In genomic region chrX:136766785-136767103, GRCh38 we compare ENCODE assay signal across 8 cellular contexts. TPM values are rescaled to one million over a fixed set of nuclear protein-coding genes. Genes with fewer than 3 reads are reported as not detected.
DNase-seq lines count a peak whose midpoint lies in the region; ATAC-seq and TF ChIP-seq lines count a peak whose summit lies in the region.

No MANE protein-coding gene starts in this region.

- TF ChIP-seq CTCF in kidney epithelial cell (IDR thresholded peaks at IDR 0.05; ENCODE audit: insufficient read depth, low read length, poor library complexity, severe bottlenecking) = no peak
- TF ChIP-seq CTCF in tibial nerve (IDR thresholded peaks at IDR 0.05) = no peak

- ATAC-seq in GM18861 (IDR thresholded peaks at IDR 0.05; ENCODE audit: unreplicated experiment) = no peak
- ATAC-seq in GM19328 (IDR thresholded peaks at IDR 0.05; ENCODE audit: unreplicated experiment) = no peak
- no peak for ATAC-seq in HG03469 (IDR thresholded peaks at IDR 0.05; ENCODE audit: unreplicated experiment)

- H3K27ac Mint-ChIP-seq in activated CD4-positive, alpha-beta T cell treated with anti-CD3 and anti-CD28 coated beads, Interleukin-2, amount 10 ng/mL, durations not matched to agents 7 days and 5 days = peak overlapping the region; percentile 72

- no peak for TF ChIP-seq EP300 in tibial nerve (IDR thresholded peaks at IDR 0.05)

- no peaks in the 10 kb centered on the region for H3K36me3 ChIP-seq in kidney epithelial cell (ENCODE audit: control insufficient read depth, insufficient read depth, low read length)
- no peaks in the 10 kb centered on the region for H3K36me3 ChIP-seq in tibial nerve

- H3K4me3 ChIP-seq in kidney epithelial cell (ENCODE audit: low read depth, low read length) = peak overlapping the region; percentile 50
- H3K4me3 ChIP-seq in tibial nerve = peak overlapping the region; percentile 53 to 65 (median 60)

- DNase-seq in activated CD4-positive, alpha-beta T cell treated with anti-CD3 and anti-CD28 coated beads, Interleukin-2, amount 10 ng/mL, durations not matched to agents 7 days and 5 days = no peak
- no peak for DNase-seq in activated CD4-positive, alpha-beta T cell treated with anti-CD3 and anti-CD28 coated beads for 4 hours
- no peak for DNase-seq in kidney epithelial cell (ENCODE audit: low read depth)
- no peak for DNase-seq in tibial nerve (ENCODE audit: low spot score in 2 of 2)

- peak overlapping the region; percentile 70 for H3K4me3 Mint-ChIP-seq in activated CD4-positive, alpha-beta T cell treated with anti-CD3 and anti-CD28 coated beads, Interleukin-2, amount 10 ng/mL, durations not matched to agents 7 days and 5 days

- CTCF ChIA-PET in activated CD4-positive, alpha-beta T cell treated with anti-CD3 and anti-CD28 coated beads, Interleukin-2, amount 10 ng/mL, durations not matched to agents 7 days and 5 days (lab: Charles Lee) = interaction anchor here (1.2 to 3.1 kb wide), 3 partner anchors 14 to 114 kb away, joined by 4 to 15 read pairs (median 6); partner anchors contain the start of gene RBMX

- no peaks in the 10 kb centered on the region for H3K27me3 Mint-ChIP-seq in activated CD4-positive, alpha-beta T cell treated with anti-CD3 and anti-CD28 coated beads, Interleukin-2, amount 10 ng/mL, durations not matched to agents 7 days and 5 days

- H3K27ac ChIP-seq in adipose tissue (ENCODE audit: low read depth, low read length) = peak overlapping the region; percentile 42
- peak overlapping the region; percentile 78 to 96 (median 88) for H3K27ac ChIP-seq in tibial nerve

- H3K9me3 ChIP-seq in tibial nerve = no peaks in the 10 kb centered on the region

- peaks cover 72% of the 10 kb centered on the region for H3K4me1 Mint-ChIP-seq in activated CD4-positive, alpha-beta T cell treated with anti-CD3 and anti-CD28 coated beads, Interleukin-2, amount 10 ng/mL, durations not matched to agents 7 days and 5 days

- POLR2A ChIA-PET in activated CD4-positive, alpha-beta T cell treated with anti-CD3 and anti-CD28 coated beads, Interleukin-2, amount 10 ng/mL, durations not matched to agents 7 days and 5 days (lab: Charles Lee) = no interaction called here

- H3K27me3 ChIP-seq in kidney epithelial cell (ENCODE audit: control insufficient read depth, insufficient read depth, low read length) (no peaks in the 10 kb centered on the region), tibial nerve (no peaks in the 10 kb centered on the region)

- no peak for TF ChIP-seq POLR2A in tibial nerve (IDR thresholded peaks at IDR 0.05)

- peaks cover 28% of the 10 kb centered on the region for H3K36me3 Mint-ChIP-seq in activated CD4-positive, alpha-beta T cell treated with anti-CD3 and anti-CD28 coated beads, Interleukin-2, amount 10 ng/mL, durations not matched to agents 7 days and 5 days (ENCODE audit: low read depth)

- WGBS in adipose tissue, 3 donors = 3 to 25% (median 7%) methylated on average over 7 to 19 of the region's 19 CpGs
- WGBS in tibial nerve, 2 donors = 0 to 30% methylated on average over 1 to 19 of the region's 19 CpGs

- H3K4me1 ChIP-seq in tibial nerve = peaks cover 0 to 13% (median 0%) of the 10 kb centered on the region in 4 donors

- no peaks in the 10 kb centered on the region for H3K9me3 Mint-ChIP-seq in activated CD4-positive, alpha-beta T cell treated with anti-CD3 and anti-CD28 coated beads, Interleukin-2, amount 10 ng/mL, durations not matched to agents 7 days and 5 days

RNA-seq across cellular contexts. Expression of gene ARHGEF6, which starts 14.0 kb away (rescaled TPM):
- total RNA-seq in activated CD4-positive, alpha-beta T cell treated with anti-CD3 and anti-CD28 coated beads, Interleukin-2, amount 10 ng/mL, durations not matched to agents 7 days and 5 days = 100 to 1,000 TPM in 1 of 2 experiments, 10 to 100 TPM in 1; 97.2 to 122 TPM
- polyA plus RNA-seq in adipose tissue = 10 to 100 TPM in 2 of 3 donors, 1 to 10 TPM in 1; 2.7 to 46.5 (median 19.7) TPM
- 0.82 and 1.6 TPM in 2 replicates for total RNA-seq in kidney epithelial cell
- 10 to 100 TPM; 23.7 to 41.1 (median 29.6) TPM for total RNA-seq in tibial nerve
